29 cellular contexts compared by ENCODE assay signal in the genomic region with DNA sequence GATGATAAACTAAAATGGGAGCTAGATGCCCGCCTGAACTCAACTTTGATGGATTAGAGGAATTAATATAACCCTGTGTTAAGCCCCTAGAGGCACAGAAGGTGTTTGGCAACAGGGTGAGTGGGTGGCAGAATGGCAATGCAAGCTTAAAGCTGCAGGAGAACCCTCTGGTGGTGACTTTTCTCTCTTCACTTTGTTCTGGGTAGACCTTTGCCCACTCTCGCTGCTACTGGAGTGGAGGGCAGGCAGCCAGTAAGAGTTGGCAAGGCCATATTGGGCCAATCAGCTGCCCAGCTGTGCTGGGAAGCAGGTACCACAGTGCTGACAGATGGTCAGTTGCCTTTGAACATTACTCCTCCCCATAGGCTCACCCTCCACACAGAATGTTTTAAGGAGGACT.
DNase-seq lines count a peak whose midpoint lies in the region; FAIRE-seq and TF ChIP-seq lines count a peak whose summit lies in the region.
"Had no signal": no experiment of that assay in that cellular context is flagged by ENCODE, and none has a peak within 500 bp of the region (broad histone marks: within the 10 kb centered on the region; RNA-seq: fewer than 3 reads in every experiment).

No MANE protein-coding gene starts in this region.

- H3K9ac ChIP-seq in Karpas-422 (ENCODE audit: low read length), result no peak overlapping the region
- H3K9ac ChIP-seq in kidney (ENCODE audit: low read length in 2 of 2), result no peak overlapping the region

- H3K27ac ChIP-seq in Karpas-422 (ENCODE audit: low read length) (no peak overlapping the region), kidney (ENCODE audit: low read depth in 2 of 2, low read length in 2 of 2) (no peak overlapping the region)
- H3K27ac ChIP-seq: epithelial cell of prostate, heart right ventricle, skin epidermis had no signal

- no peaks in the 10 kb centered on the region for H3K36me3 ChIP-seq in Karpas-422 (ENCODE audit: insufficient read depth, low read length)
- H3K36me3 ChIP-seq in kidney (ENCODE audit: control insufficient read depth in 1 of 2, insufficient read depth in 2 of 2, low read length in 2 of 2), result no peaks in the 10 kb centered on the region
- H3K36me3 ChIP-seq: heart right ventricle had no signal

- FAIRE-seq in kidney (lab: Jason Lieb, UNC), result no peak
- FAIRE-seq: GM19239, TTC549 had no signal

- H4K20me1 ChIP-seq in Karpas-422 (ENCODE audit: insufficient read depth, low read depth, low read length), result no peaks in the 10 kb centered on the region

- no peak overlapping the region for H3K4me2 ChIP-seq in Karpas-422 (ENCODE audit: low read depth, low read length, poor library complexity, severe bottlenecking)

- no peaks in the 10 kb centered on the region for H3K79me2 ChIP-seq in Karpas-422 (ENCODE audit: low read length)

- H3K4me3 ChIP-seq in GM12865 (ENCODE audit: low read depth, low read length) (no peak overlapping the region), Karpas-422 (ENCODE audit: low read length) (no peak overlapping the region), kidney (ENCODE audit: low read length in 2 of 2) (no peak overlapping the region)
- H3K4me3 ChIP-seq: heart right ventricle, skin epidermis had no signal

- no peak overlapping the region for H2AFZ ChIP-seq in Karpas-422 (ENCODE audit: low read length)

- TF ChIP-seq CTCF in GM12865 (IDR thresholded peaks at IDR 0.05; ENCODE audit: insufficient read depth, low read depth, low read length, missing control alignments) (no peak), kidney (IDR thresholded peaks at IDR 0.05; ENCODE audit: borderline replicate concordance, extremely low read depth, insufficient read depth) (no peak)

- H3K9me3 ChIP-seq in Karpas-422 (ENCODE audit: low read length), result no peaks in the 10 kb centered on the region
- H3K9me3 ChIP-seq in kidney (ENCODE audit: control insufficient read depth in 1 of 2, low read length in 2 of 2), result no peaks in the 10 kb centered on the region

- no peaks in the 10 kb centered on the region for H3K4me1 ChIP-seq in Karpas-422 (ENCODE audit: low read length)
- no peaks in the 10 kb centered on the region for H3K4me1 ChIP-seq in kidney (ENCODE audit: control insufficient read depth in 1 of 2, insufficient read depth in 1 of 2, low read depth in 1 of 2, low read length in 2 of 2)
- H3K4me1 ChIP-seq: heart right ventricle had no signal

- no peaks in the 10 kb centered on the region for H3K9me2 ChIP-seq in Karpas-422 (replicated peaks; ENCODE audit: insufficient read depth, low read length)

- H3K27me3 ChIP-seq in Karpas-422 (ENCODE audit: low read length), result no peaks in the 10 kb centered on the region
- H3K27me3 ChIP-seq: heart right ventricle had no signal

- DNase-seq in GM12865 (ENCODE audit: low read depth) (peak; percentile 28), Karpas-422 (peak; percentile 49), RKO (ENCODE audit: low spot score) (peak; percentile 7), kidney (peak; percentile 8), SW480 (ENCODE audit: low spot score) (no peak), NCI-H2196 treated with DMSO at 0.1 percent for 48 hours (lab: John Stamatoyannopoulos, UW; ENCODE audit: unreplicated experiment) (no peak), NOMO-1 treated with dmso at 0.1 percent for 144 hours (lab: John Stamatoyannopoulos, UW; ENCODE audit: unreplicated experiment) (no peak)
- DNase-seq: activated CD4-positive, alpha-beta T cell treated with anti-CD3 and anti-CD28 coated beads for 4 hours; activated CD8-positive, alpha-beta memory T cell treated with anti-CD3 and anti-CD28 coated beads for 24 hours; activated gamma-delta T cell treated with Interleukin-2 at 50 U/mL for 16 hours; activated naive CD8-positive, alpha-beta T cell treated with anti-CD3 and anti-CD28 coated beads, Interleukin-2, amount 50 U/mL, for 24 hours; activated T-cell treated with anti-CD3 and anti-CD28 coated beads, Interleukin-2, amount 50 U/mL, for 1 hour; CD8-positive, alpha-beta memory T cell; heart right ventricle; immature natural killer cell; KBM-7; naive thymus-derived CD4-positive, alpha-beta T cell; NCI-H1694; NCI-H2171 treated with DMSO at 0.1 percent for 48 hours; NCI-H526 treated with DMSO at 0.1 percent for 48 hours; nucleus accumbens; OCI-M1; SHP77 treated with DMSO at 0.1 percent for 48 hours; stimulated activated CD4-positive, alpha-beta T cell treated with anti-CD3 and anti-CD28 coated beads, Interleukin-1b, Interleukin-23, amount 100 ng/mL, for 48 hours; trophoblast cell had no signal

- intact Hi-C loops in kidney (cut with DNase I), result no loop called here

Comparison
In these comparisons a context has a peak if more than half of its experiments do, and no peak if none do; other contexts are left out.
1. DNase-seq: peak in GM12865 (single experiment), Karpas-422 (single experiment), RKO (single experiment) and kidney (single experiment); none in SW480 (single experiment), NCI-H2196 treated with DMSO at 0.1 percent for 48 hours (single experiment) and NOMO-1 treated with dmso at 0.1 percent for 144 hours (single experiment).